Comparison of ENCODE assay signal across 15 cellular contexts in the genomic region with DNA sequence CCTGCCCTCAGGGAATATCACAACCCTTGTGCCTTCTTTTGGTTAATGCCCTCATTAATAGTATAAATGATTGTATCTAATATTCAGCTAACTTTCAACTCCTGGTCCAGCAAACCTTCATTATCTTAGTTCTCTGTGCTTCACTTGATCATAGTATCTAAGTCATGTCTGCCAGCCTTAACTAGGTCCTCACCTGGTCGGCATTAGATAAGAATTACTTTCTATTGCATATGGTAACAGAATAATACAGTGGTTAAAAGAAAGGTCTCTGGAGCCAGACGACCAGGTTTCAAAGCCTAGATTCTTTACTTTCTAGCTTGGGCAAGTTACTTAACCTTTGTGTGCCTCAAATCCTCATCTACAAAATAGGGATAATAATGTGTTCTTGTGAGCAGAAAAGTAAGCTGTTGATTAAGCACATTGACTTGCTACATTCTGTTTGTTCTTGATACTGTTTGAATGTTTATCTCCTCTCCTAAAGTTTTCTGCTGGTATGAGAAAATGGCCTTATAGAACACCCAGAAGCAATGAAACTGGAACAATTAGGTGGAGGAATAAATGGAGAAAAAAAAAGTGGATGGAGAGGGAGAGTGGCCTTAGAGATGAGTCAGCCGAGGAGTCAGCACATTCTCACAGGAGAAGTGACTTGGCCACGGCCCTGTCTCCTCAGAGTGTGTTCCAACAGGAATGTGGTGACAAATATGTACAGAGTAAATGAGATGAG.
DNase-seq lines count a peak whose midpoint lies in the region; ATAC-seq, FAIRE-seq and TF ChIP-seq lines count a peak whose summit lies in the region.
"Had no signal": no experiment of that assay in that cellular context is flagged by ENCODE, and none has a peak within 500 bp of the region (broad histone marks: within the 10 kb centered on the region; RNA-seq: fewer than 3 reads in every experiment).

No MANE protein-coding gene starts in this region.

- TF ChIP-seq POLR2A in HepG2 (IDR thresholded peaks at IDR 0.05; ENCODE audit: insufficient read depth in 1 of 2, low read depth in 2 of 2, low read length in 2 of 2) (no peak), right lobe of liver (IDR thresholded peaks at IDR 0.05) (no peak)

- H3K27me3 ChIP-seq in HepG2 (ENCODE audit: control insufficient read depth in 1 of 2, insufficient read depth in 2 of 2, low read length in 2 of 2): no peaks in the 10 kb centered on the region
- no peaks in the 10 kb centered on the region for H3K27me3 ChIP-seq in right lobe of liver
- H3K27me3 ChIP-seq in adipocyte (replicated peaks; ENCODE audit: control insufficient read depth, insufficient read depth, low read length): no peaks in the 10 kb centered on the region
- H3K27me3 ChIP-seq: body of pancreas, pancreas, tibial nerve had no signal

- POLR2A ChIA-PET in HepG2 (lab: Yijun Ruan, JAX): no interaction called here

- no peak for FAIRE-seq in HepG2 (lab: Jason Lieb, UNC)
- FAIRE-seq: A204.1, pancreas had no signal

- no peak for TF ChIP-seq CTCF in HepG2 (CRISPR knock-in tag; IDR thresholded peaks at IDR 0.05)
- no peak for TF ChIP-seq CTCF in right lobe of liver (IDR thresholded peaks at IDR 0.05)
- TF ChIP-seq CTCF in foreskin fibroblast (IDR thresholded peaks at IDR 0.05; ENCODE audit: low read depth, low read length): no peak

- H3K36me3 ChIP-seq in HepG2 (replicated peaks in 1 of 2; ENCODE audit: control insufficient read depth in 1 of 2, insufficient read depth in 2 of 2, low read length in 2 of 2): no peaks in the 10 kb centered on the region
- H3K36me3 ChIP-seq in right lobe of liver: no peaks in the 10 kb centered on the region
- no peaks in the 10 kb centered on the region for H3K36me3 ChIP-seq in adipocyte (ENCODE audit: control insufficient read depth, insufficient read depth, low read length, severe bottlenecking)
- H3K36me3 ChIP-seq: pancreas, tibial nerve had no signal

- H3K9me3 ChIP-seq in HepG2 (ENCODE audit: low read length) (no peaks in the 10 kb centered on the region), right lobe of liver (peaks cover 0 to 3% (median 0%) of the 10 kb centered on the region in 4 donors), adipocyte (ENCODE audit: control insufficient read depth, low read length) (no peaks in the 10 kb centered on the region)
- H3K9me3 ChIP-seq: body of pancreas, pancreas, tibial nerve had no signal

- WGBS in HepG2 (ENCODE audit: low lambda C conversion rate): 10% methylated on average over 4 of the region's 4 CpGs
- WGBS in right lobe of liver (ENCODE audit: insufficient coverage, low coverage, low lambda C conversion rate, missing lambda C conversion rate): 38% methylated on average over 4 of the region's 4 CpGs

- peaks cover 0 to 2% (median 0%) of the 10 kb centered on the region in 3 donors for H3K27me3 Mint-ChIP-seq in immature natural killer cell (ENCODE audit: low read depth in 3 of 3)

- BruUV-seq in HepG2 (replicated peaks; lab: Mats Ljungman, UMichigan): no TSS peak

- no peaks in the 10 kb centered on the region for H4K20me1 ChIP-seq in HepG2 (ENCODE audit: insufficient read depth, low read length)

- intact Hi-C loops in HepG2 (cut with micrococcal nuclease; ENCODE audit: unreplicated experiment) (no loop called here), right lobe of liver (cut with DNase I) (no loop called here)

- H3K4me1 ChIP-seq in HepG2 (ENCODE audit: insufficient read depth, low read length) (no peaks in the 10 kb centered on the region), right lobe of liver (no peaks in the 10 kb centered on the region), adipocyte (ENCODE audit: control insufficient read depth, insufficient read depth, low read length) (peaks cover 19% of the 10 kb centered on the region)
- H3K4me1 ChIP-seq: tibial nerve had no signal

- no peak overlapping the region for H3K4me3 Mint-ChIP-seq in immature natural killer cell

- TF ChIP-seq RAD21 in HepG2 (CRISPR knock-in tag; IDR thresholded peaks at IDR 0.05): no peak

- ATAC-seq in HepG2 (peak; percentile 42; the same call in 1 of the 3 replicates), right lobe of liver (no peak), HG03095 (IDR thresholded peaks at IDR 0.05; ENCODE audit: unreplicated experiment) (no peak), GM18858 (IDR thresholded peaks at IDR 0.05; ENCODE audit: unreplicated experiment) (no peak)
- ATAC-seq: body of pancreas had no signal

- CTCF ChIA-PET in HepG2 (lab: Yijun Ruan, JAX; ENCODE audit: low intra/inter-chr PET ratio, low total read pairs): no interaction called here

- H3K4me3 ChIP-seq in HepG2 (replicated peaks in 1 of 3; ENCODE audit: insufficient read depth in 1 of 3, low read depth in 2 of 3, low read length in 3 of 3) (no peak overlapping the region), right lobe of liver (no peak overlapping the region), adipocyte (ENCODE audit: low read length) (no peak overlapping the region), foreskin fibroblast (ENCODE audit: low read depth in 1 of 2, low read length in 2 of 2) (no peak overlapping the region)
- H3K4me3 ChIP-seq: body of pancreas, pancreas, tibial nerve had no signal

- H3K4me2 ChIP-seq in HepG2 (ENCODE audit: low read depth, low read length): no peak overlapping the region

- H3K9ac ChIP-seq in HepG2 (ENCODE audit: insufficient read depth, low read depth, low read length) (no peak overlapping the region), adipocyte (ENCODE audit: low read length) (no peak overlapping the region)

- no peaks in the 10 kb centered on the region for H3K4me1 Mint-ChIP-seq in immature natural killer cell

- in situ Hi-C loops in HepG2 (cut with HindIII; ENCODE audit: extremely low pct_ligation_motif_present, low pct_unique_long_range_greater_than_20kb): no loop called here

- TF ChIP-seq EP300 in HepG2 (IDR thresholded peaks at IDR 0.05; ENCODE audit: low read depth in 2 of 2, low read length in 2 of 2): no peak
- TF ChIP-seq EP300 in HepG2 (CRISPR knock-in tag; IDR thresholded peaks at IDR 0.05; ENCODE audit: borderline replicate concordance): no peak

- DNase-seq in HepG2 (ENCODE audit: low spot score): no peak
- no peak for DNase-seq in right lobe of liver
- peak; percentile 57 for DNase-seq in adipocyte (ENCODE audit: low read depth)
- DNase-seq in foreskin fibroblast: peak; percentile 52 to 74
- DNase-seq in immature natural killer cell: no peak
- DNase-seq in activated CD4-positive, CD25-positive, alpha-beta regulatory T cell treated with anti-CD3 and anti-CD28 coated beads, Interleukin-2, amount 50 U/mL, for 72 hours: no peak
- DNase-seq: activated CD4-positive, alpha-beta T cell treated with anti-CD3 and anti-CD28 coated beads for 48 hours; effector memory CD4-positive, alpha-beta T cell; pancreas; stimulated activated CD4-positive, alpha-beta T cell treated with anti-CD3 and anti-CD28 coated beads, Interleukin-15, amount 100 ng/mL, for 24 hours had no signal

- H3K27ac ChIP-seq in HepG2 (ENCODE audit: extremely low read length, insufficient read depth, low read length) (no peak overlapping the region), right lobe of liver (no peak overlapping the region)
- H3K27ac ChIP-seq: body of pancreas, pancreas, tibial nerve had no signal

- no peak overlapping the region for H3K27ac Mint-ChIP-seq in immature natural killer cell

- H2AFZ ChIP-seq in HepG2 (ENCODE audit: low read length): no peak overlapping the region

- H3K36me3 Mint-ChIP-seq in immature natural killer cell: no peaks in the 10 kb centered on the region

- H3K9me3 Mint-ChIP-seq in immature natural killer cell: peaks cover 1 to 23% (median 9%) of the 10 kb centered on the region in 6 donors

- H3K79me2 ChIP-seq in HepG2 (ENCODE audit: insufficient read depth, low read length): no peaks in the 10 kb centered on the region

TF ChIP-seq in HepG2, 621 proteins besides CTCF, POLR2A, EP300 and RAD21:
- TF ChIP-seq BCL6 (CRISPR knock-in tag; IDR thresholded peaks at IDR 0.05): no peak
- TF ChIP-seq, protein P1, sequence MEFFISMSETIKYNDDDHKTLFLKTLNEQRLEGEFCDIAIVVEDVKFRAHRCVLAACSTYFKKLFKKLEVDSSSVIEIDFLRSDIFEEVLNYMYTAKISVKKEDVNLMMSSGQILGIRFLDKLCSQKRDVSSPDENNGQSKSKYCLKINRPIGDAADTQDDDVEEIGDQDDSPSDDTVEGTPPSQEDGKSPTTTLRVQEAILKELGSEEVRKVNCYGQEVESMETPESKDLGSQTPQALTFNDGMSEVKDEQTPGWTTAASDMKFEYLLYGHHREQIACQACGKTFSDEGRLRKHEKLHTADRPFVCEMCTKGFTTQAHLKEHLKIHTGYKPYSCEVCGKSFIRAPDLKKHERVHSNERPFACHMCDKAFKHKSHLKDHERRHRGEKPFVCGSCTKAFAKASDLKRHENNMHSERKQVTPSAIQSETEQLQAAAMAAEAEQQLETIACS (CRISPR knock-in tag; IDR thresholded peaks at IDR 0.05): no peak
- no peak for TF ChIP-seq KDM1A (CRISPR knock-in tag; IDR thresholded peaks at IDR 0.05)
- TF ChIP-seq FOXO1 (CRISPR knock-in tag; IDR thresholded peaks at IDR 0.05): no peak
- TF ChIP-seq ATF3 (CRISPR knock-in tag; IDR thresholded peaks at IDR 0.05): no peak
- no peak for TF ChIP-seq ZNF850 (CRISPR knock-in tag; conservative IDR thresholded peaks at IDR 0.05)
- TF ChIP-seq CENPBD1 (CRISPR knock-in tag; IDR thresholded peaks at IDR 0.05; ENCODE audit: borderline replicate concordance, low read depth): no peak

Comparison
In these comparisons a context has a peak if more than half of its experiments do, and no peak if none do; other contexts are left out.
1. DNase-seq: peak in adipocyte (single experiment) and foreskin fibroblast (2 of 2); none in HepG2 (single experiment), right lobe of liver (0 of 3), immature natural killer cell (0 of 3) and activated CD4-positive, CD25-positive, alpha-beta regulatory T cell treated with anti-CD3 and anti-CD28 coated beads, Interleukin-2, amount 50 U/mL, for 72 hours (single experiment).